In genomic region chr11:70876685-70877084, GRCh38 we compare ENCODE assay signal across 26 cellular contexts.
DNase-seq lines count a peak whose midpoint lies in the region; ATAC-seq, FAIRE-seq and TF ChIP-seq lines count a peak whose summit lies in the region.
"Had no signal": no experiment of that assay in that cellular context is flagged by ENCODE, and none has a peak within 500 bp of the region (broad histone marks: within the 10 kb centered on the region; RNA-seq: fewer than 3 reads in every experiment).

No MANE protein-coding gene starts in this region.

- no peaks in the 10 kb centered on the region for H3K79me2 ChIP-seq in H1 (ENCODE audit: control insufficient read depth in 1 of 2, insufficient read depth in 2 of 2, low read length in 2 of 2)

- no peak overlapping the region for H3K23ac ChIP-seq in H1 (ENCODE audit: insufficient read length)

- H3K23me2 ChIP-seq in H1 (ENCODE audit: low read depth, low read length): peaks cover 2% of the 10 kb centered on the region; the same call in 1 of the 2 replicates

- TF ChIP-seq EP300 in H1 (IDR thresholded peaks at IDR 0.05; ENCODE audit: borderline replicate concordance in 1 of 2, low read depth in 2 of 2, low read length in 2 of 2): no peak

- no peak overlapping the region for H3K4ac ChIP-seq in H1 (replicated peaks; ENCODE audit: insufficient read length, low read depth, low read length)

- CTCF ChIA-PET in H1 (lab: Charles Lee; ENCODE audit: partially characterized antibody): interaction anchor here (0.6 to 1.1 kb wide), 3 partner anchors 13 to 116 kb away, joined by 3 to 5 read pairs (median 3); no protein-coding TSS in a partner anchor

- FAIRE-seq in H1 (lab: Jason Lieb, UNC) (no peak), pancreas (lab: Jason Lieb, UNC) (no peak), small intestine (lab: Jason Lieb, UNC) (no peak)

- no peak overlapping the region for H2AFZ ChIP-seq in H1 (ENCODE audit: low read length)

- TF ChIP-seq POLR2A in H1 (IDR thresholded peaks at IDR 0.05; ENCODE audit: control extremely low read depth in 1 of 2, low read depth in 2 of 2, low read length in 2 of 2): no peak

- peak in 2 of 3 experiments; percentile 19 to 68 for DNase-seq in NCI-H1417 (lab: John Stamatoyannopoulos, UW)
- no peak for DNase-seq in NCI-H1417 treated with DMSO at 0.1 percent for 48 hours (lab: John Stamatoyannopoulos, UW)
- DNase-seq in NCI-H510A (lab: John Stamatoyannopoulos, UW): peak; percentile 25
- no peak for DNase-seq in H1 (ENCODE audit: low read depth in 1 of 2, low spot score in 2 of 2)
- DNase-seq in pancreas: peak in 5 of 6 donors; percentile 45 to 72 (median 69)
- no peak for DNase-seq in GM19238 (ENCODE audit: insufficient read length, low spot score)
- DNase-seq in small intestine: no peak
- no peak for DNase-seq in NCI-H446 (lab: John Stamatoyannopoulos, UW)
- DNase-seq: activated CD4-positive, alpha-beta T cell treated with anti-CD3 and anti-CD28 coated beads for 36 hours; activated CD8-positive, alpha-beta memory T cell treated with anti-CD3 and anti-CD28 coated beads for 24 hours; activated effector memory CD4-positive, alpha-beta T cell treated with Interleukin-2 at 50 U/mL for 16 hours; Calu3; cortex of kidney; gastrocnemius medialis; H7; hippocampal formation; left ventricle myocardium inferior; NCI-H1048; nucleus accumbens; psoas muscle; sigmoid colon; stimulated activated naive CD8-positive, alpha-beta T cell treated with anti-CD3 and anti-CD28 coated beads, Interleukin-15, Interleukin-2, amounts not matched to agents 100 U/mL and 50 U/mL, for 24 hours; T-helper 17 cell had no signal

- 90% methylated on average over 7 of the region's 7 CpGs; no CpG with 5 or more reads in 1 of the 2 experiments for WGBS in H1 (ENCODE audit: extremely low coverage in 1 of 2, insufficient coverage in 1 of 2, insufficient read length in 1 of 2, insufficient replicate concordance in 2 of 2, low coverage in 1 of 2, low lambda C conversion rate in 2 of 2, missing lambda C conversion rate in 1 of 2), 2 experiments
- WGBS in pancreas, 2 donors: 55 to 58% methylated on average over 7 of the region's 7 CpGs
- WGBS in small intestine, 3 donors: 45 to 66% (median 52%) methylated on average over 7 of the region's 7 CpGs

- H3K4me1 ChIP-seq in H1 (replicated peaks in 1 of 4; ENCODE audit: control insufficient read depth in 3 of 4, insufficient read depth in 4 of 4, low read length in 3 of 4) (peaks cover 8 to 22% (median 18%) of the 10 kb centered on the region in 4 experiments), pancreas (no peaks in the 10 kb centered on the region), small intestine (ENCODE audit: control insufficient read depth in 2 of 2, insufficient read depth in 1 of 2, low read depth in 1 of 2, low read length in 1 of 2) (no peaks in the 10 kb centered on the region)
- H3K4me1 ChIP-seq: gastrocnemius medialis, left ventricle myocardium inferior, psoas muscle had no signal

- no peak overlapping the region for H2BK5ac ChIP-seq in H1 (ENCODE audit: low read depth, low read length)

- H3K36me3 ChIP-seq in H1 (ENCODE audit: control insufficient read depth in 2 of 4, insufficient read depth in 4 of 4, low read length in 3 of 4) (no peaks in the 10 kb centered on the region), pancreas (no peaks in the 10 kb centered on the region), small intestine (ENCODE audit: control insufficient read depth in 2 of 2, insufficient read depth in 2 of 2, low read length in 2 of 2) (no peaks in the 10 kb centered on the region)
- H3K36me3 ChIP-seq: cardiac muscle cell, gastrocnemius medialis, left ventricle myocardium inferior, sigmoid colon had no signal

- H4K20me1 ChIP-seq in H1 (replicated peaks in 1 of 2; ENCODE audit: control insufficient read depth in 1 of 2, insufficient read depth in 2 of 2, low read length in 2 of 2): peaks cover 3 to 15% of the 10 kb centered on the region in 2 experiments

- no peak overlapping the region for H3K14ac ChIP-seq in H1 (ENCODE audit: insufficient read length)

- H4K91ac ChIP-seq in H1 (replicated peaks; ENCODE audit: insufficient read length, low read length): no peak overlapping the region

- peak overlapping the region; percentile 60; the same call in 1 of the 2 replicates for H2AK5ac ChIP-seq in H1 (ENCODE audit: low read depth, low read length)

- H2BK20ac ChIP-seq in H1 (ENCODE audit: low read length): no peak overlapping the region

- no peaks in the 10 kb centered on the region for H3K9me3 ChIP-seq in H1 (ENCODE audit: insufficient read depth in 2 of 2, low read depth in 1 of 2, low read length in 1 of 2)
- no peaks in the 10 kb centered on the region for H3K9me3 ChIP-seq in pancreas
- no peaks in the 10 kb centered on the region for H3K9me3 ChIP-seq in small intestine (ENCODE audit: control insufficient read depth, low read depth)
- H3K9me3 ChIP-seq: gastrocnemius medialis, left ventricle myocardium inferior, psoas muscle, sigmoid colon had no signal

- ATAC-seq in pancreas: peak; percentile 65 to 91 (median 84)
- ATAC-seq: activated CD4-positive, alpha-beta T cell treated with anti-CD3 and anti-CD28 coated beads for 36 hours; gastrocnemius medialis; psoas muscle; stimulated activated naive CD8-positive, alpha-beta T cell treated with anti-CD3 and anti-CD28 coated beads, Interleukin-15, Interleukin-2, amounts not matched to agents 100 U/mL and 50 U/mL, for 24 hours; T-helper 17 cell had no signal

- no peaks in the 10 kb centered on the region for H3K27me3 ChIP-seq in H1 (replicated peaks in 1 of 4; ENCODE audit: control insufficient read depth in 3 of 4, extremely low read depth in 1 of 4, insufficient read depth in 3 of 4, low read length in 3 of 4)
- no peaks in the 10 kb centered on the region for H3K27me3 ChIP-seq in pancreas
- no peaks in the 10 kb centered on the region for H3K27me3 ChIP-seq in small intestine (ENCODE audit: control insufficient read depth in 2 of 2, insufficient read depth in 2 of 2, low read length in 2 of 2)
- H3K27me3 ChIP-seq: cardiac muscle cell, sigmoid colon had no signal

- H3K27ac ChIP-seq in H1 (ENCODE audit: low read depth, low read length) (no peak overlapping the region), pancreas (no peak overlapping the region), small intestine (ENCODE audit: low read depth in 1 of 2, low read length in 1 of 2) (no peak overlapping the region)
- H3K27ac ChIP-seq: 22Rv1, cardiac muscle cell, gastrocnemius medialis, left ventricle myocardium inferior, psoas muscle, sigmoid colon, SK-N-MC had no signal

- no peak overlapping the region for H2BK120ac ChIP-seq in H1 (replicated peaks; ENCODE audit: low read depth, low read length)

- POLR2A ChIA-PET in H1 (lab: Charles Lee; ENCODE audit: partially characterized antibody): interaction anchor here (0.6 kb wide), 2 partner anchors 879 to 1855 kb away, joined by 3 to 4 read pairs; no protein-coding TSS in a partner anchor

- H3K9ac ChIP-seq in H1 (replicated peaks in 1 of 4; ENCODE audit: extremely low read depth in 1 of 4, low read depth in 3 of 4, low read length in 3 of 4): no peak overlapping the region

- H2BK12ac ChIP-seq in H1 (ENCODE audit: low read depth, low read length): no peak overlapping the region

- H3K56ac ChIP-seq in H1 (replicated peaks; ENCODE audit: insufficient read length, low read depth, low read length): no peak overlapping the region

- H3K79me1 ChIP-seq in H1 (ENCODE audit: low read depth, low read length): peaks cover 4% of the 10 kb centered on the region; the same call in 1 of the 2 replicates

- no peak overlapping the region for H4K8ac ChIP-seq in H1 (ENCODE audit: extremely low read depth, insufficient read depth, low read length)

- TF ChIP-seq RAD21 in H1 (IDR thresholded peaks at IDR 0.05 in 1 of 2, conservative IDR thresholded peaks at IDR 0.05 in 1 of 2; ENCODE audit: low read depth in 2 of 2, low read length in 2 of 2): no peak

- no peak for TF ChIP-seq CTCF in H1 (IDR thresholded peaks at IDR 0.05; ENCODE audit: control extremely low read depth in 1 of 3, insufficient read depth in 1 of 3, low read depth in 1 of 3, low read length in 3 of 3)
- TF ChIP-seq CTCF in pancreas (IDR thresholded peaks at IDR 0.05): no peak

- H3K4me2 ChIP-seq in H1 (ENCODE audit: insufficient read depth in 1 of 2, low read depth in 2 of 2, low read length in 2 of 2): no peak overlapping the region

- H3K4me3 ChIP-seq in H1 (ENCODE audit: extremely low read depth in 1 of 4, insufficient read depth in 2 of 4, low read depth in 3 of 4, low read length in 4 of 4): no peak overlapping the region
- no peak overlapping the region for H3K4me3 ChIP-seq in pancreas
- no peak overlapping the region for H3K4me3 ChIP-seq in small intestine (ENCODE audit: low read depth in 1 of 2, low read length in 2 of 2)
- H3K4me3 ChIP-seq: cardiac muscle cell, gastrocnemius medialis, left ventricle myocardium inferior, psoas muscle, sigmoid colon, SK-N-MC had no signal

- H2BK15ac ChIP-seq in H1 (ENCODE audit: low read length): no peak overlapping the region

- H3K18ac ChIP-seq in H1 (ENCODE audit: extremely low read depth, low read length): no peak overlapping the region

- intact Hi-C loops in pancreas (cut with DNase I): no loop called here

- H4K5ac ChIP-seq in H1 (ENCODE audit: insufficient read length, low read depth, low read length): no peak overlapping the region

TF ChIP-seq in H1, 55 proteins besides CTCF, POLR2A, EP300 and RAD21 (continues in another document):
- TF ChIP-seq SIRT6 (IDR thresholded peaks at IDR 0.05; ENCODE audit: low read length) (no peak), ATF2 (IDR thresholded peaks at IDR 0.05; ENCODE audit: low read length) (no peak), HDAC6 (IDR thresholded peaks at IDR 0.05; ENCODE audit: low read depth, low read length) (no peak), SIN3A (conservative IDR thresholded peaks at IDR 0.05 in 1 of 2, IDR thresholded peaks at IDR 0.05 in 1 of 2; ENCODE audit: low read depth in 1 of 2, low read length in 2 of 2) (no peak), JUN (IDR thresholded peaks at IDR 0.05; ENCODE audit: low read depth, low read length) (no peak), NRF1 (IDR thresholded peaks at IDR 0.05; ENCODE audit: low read depth, low read length) (no peak), RFX5 (IDR thresholded peaks at IDR 0.05; ENCODE audit: borderline replicate concordance, low read depth, low read length) (no peak), KDM1A (IDR thresholded peaks at IDR 0.05; ENCODE audit: borderline replicate concordance, low read length) (no peak), TBP (IDR thresholded peaks at IDR 0.05; ENCODE audit: low read depth, low read length) (no peak)

Comparison
In these comparisons a context has a peak if more than half of its experiments do, and no peak if none do; other contexts are left out.
1. DNase-seq: peak in NCI-H1417 (2 of 3), NCI-H510A (single experiment) and pancreas (5 of 6); none in NCI-H1417 treated with DMSO at 0.1 percent for 48 hours (single experiment), H1 (0 of 2), GM19238 (single experiment), small intestine (single experiment) and NCI-H446 (0 of 2).